ENCODE assay signal across 20 cellular contexts in genomic region chr3:152874896-152875749, GRCh38. TPM values are rescaled to one million over a fixed set of nuclear protein-coding genes. Genes with fewer than 3 reads are reported as not detected.
"Had no signal": no experiment of that assay in that cellular context is flagged by ENCODE, and none has a peak within 500 bp of the region (broad histone marks: within the 10 kb centered on the region; RNA-seq: fewer than 3 reads in every experiment).

No MANE protein-coding gene starts in this region.

- DNase-seq: colonic mucosa; dermis blood vessel endothelial cell; foreskin keratinocyte; heart left ventricle; hippocampal formation; mammary epithelial cell; mucosa of descending colon; naive thymus-derived CD8-positive, alpha-beta T cell; posterior cingulate gyrus; sigmoid colon; stimulated activated CD4-positive, alpha-beta T cell treated with anti-CD3 and anti-CD28 coated beads, Interleukin-2, amount 100 ng/mL, for 24 hours; stimulated activated CD4-positive, alpha-beta T cell treated with anti-CD3 and anti-CD28 coated beads, Interleukin-4, amount 100 ng/mL, for 4 hours; stimulated activated naive B cell treated with anti-CD40 and anti-IgM and Interleukin-4, amounts not matched to agents 10 μg/mL and 1 μg/mL and 100 μg/mL, for 72 hours; stimulated activated naive CD8-positive, alpha-beta T cell treated with anti-CD3 and anti-CD28 coated beads, Interleukin-15, amount 100 ng/mL, for 72 hours; testis had no signal

- H3K27ac ChIP-seq: colonic mucosa, foreskin keratinocyte, heart left ventricle, neutrophil, right atrium auricular region, sigmoid colon, skin epidermis, testis, tibial nerve had no signal

- H3K4me3 ChIP-seq: colonic mucosa, heart left ventricle, mucosa of descending colon, right atrium auricular region, sigmoid colon, skin epidermis, testis, tibial nerve had no signal

- H3K27me3 ChIP-seq: colonic mucosa, foreskin keratinocyte, heart left ventricle, neutrophil, right atrium auricular region, sigmoid colon, testis, tibial nerve had no signal

- H3K36me3 ChIP-seq: colonic mucosa, heart left ventricle, neutrophil, right atrium auricular region, sigmoid colon had no signal

- H3K9me3 ChIP-seq: colonic mucosa, heart left ventricle, neutrophil, right atrium auricular region, testis had no signal

- H3K4me1 ChIP-seq: colonic mucosa, foreskin keratinocyte, heart left ventricle, right atrium auricular region, sigmoid colon, testis, tibial nerve had no signal

- ATAC-seq: foreskin keratinocyte; heart left ventricle; left lobe of liver; mucosa of descending colon; naive thymus-derived CD8-positive, alpha-beta T cell; stimulated activated naive B cell treated with anti-CD40 and anti-IgM and Interleukin-4, amounts not matched to agents 10 μg/mL and 1 μg/mL and 100 μg/mL, for 72 hours; stimulated activated naive CD8-positive, alpha-beta T cell treated with anti-CD3 and anti-CD28 coated beads, Interleukin-15, amount 100 ng/mL, for 72 hours had no signal

RNA-seq across cellular contexts. Expression of gene P2RY1, which starts 40.2 kb away (rescaled TPM):
- total RNA-seq: naive thymus-derived CD8-positive, alpha-beta T cell had no signal
- polyA plus RNA-seq: naive thymus-derived CD8-positive, alpha-beta T cell had no signal
